In the genomic region with DNA sequence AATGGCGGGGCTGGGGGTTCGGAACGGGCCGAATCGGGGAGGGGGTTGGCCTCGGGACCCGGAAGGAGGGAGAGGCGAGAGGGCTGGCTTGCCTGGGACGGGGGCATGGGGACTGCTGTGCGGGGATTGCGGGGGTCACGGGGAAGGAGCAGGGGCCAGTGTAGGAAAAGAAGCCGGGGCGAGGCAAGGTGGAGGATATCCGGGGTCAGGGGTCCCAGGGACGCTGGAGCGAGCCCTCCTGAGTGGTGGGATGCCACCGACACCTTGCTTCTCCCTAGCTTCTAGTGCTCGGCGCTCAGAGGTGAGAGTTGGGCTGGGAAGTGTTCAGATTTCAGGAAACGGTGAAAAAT, we compare ENCODE assay signal across 8 cellular contexts. TPM values are rescaled to one million over a fixed set of nuclear protein-coding genes. Genes with fewer than 3 reads are reported as not detected.
DNase-seq lines count a peak whose midpoint lies in the region; ATAC-seq and TF ChIP-seq lines count a peak whose summit lies in the region.

No MANE protein-coding gene starts in this region.

- no peak overlapping the region for H3K27ac ChIP-seq in suprapubic skin

- peak overlapping the region; percentile 81 for H3K4me3 Mint-ChIP-seq in T-helper 2 cell treated with Interferon-gamma antibody and Interleukin-4, amounts not matched to agents 5 μg/mL and 100 μg/mL, for 36 hours
- peak overlapping the region; percentile 78 for H3K4me3 Mint-ChIP-seq in activated T-helper 2 cell treated with anti-CD3 and anti-CD28 coated beads, Interferon-gamma antibody, Interleukin-2, Interleukin-4, amounts not matched to agents 10 μg/mL and 5 μg/mL and 100 μg/mL, durations not matched to agents 14 hours and 24 hours and 36 hours (ENCODE audit: low read depth)

- H3K4me3 ChIP-seq in suprapubic skin: peak overlapping the region; percentile 80

- no peak for TF ChIP-seq EP300 in suprapubic skin (IDR thresholded peaks at IDR 0.05)

- H3K4me1 ChIP-seq in suprapubic skin: peaks cover 23% of the 10 kb centered on the region

- no peaks in the 10 kb centered on the region for H3K9me3 Mint-ChIP-seq in T-helper 2 cell treated with Interferon-gamma antibody and Interleukin-4, amounts not matched to agents 5 μg/mL and 100 μg/mL, for 36 hours
- H3K9me3 Mint-ChIP-seq in activated T-helper 2 cell treated with anti-CD3 and anti-CD28 coated beads, Interferon-gamma antibody, Interleukin-2, Interleukin-4, amounts not matched to agents 10 μg/mL and 5 μg/mL and 100 μg/mL, durations not matched to agents 14 hours and 24 hours and 36 hours: no peaks in the 10 kb centered on the region

- ATAC-seq in left colon (peak; percentile 1), HG03439 (IDR thresholded peaks at IDR 0.05; ENCODE audit: unreplicated experiment) (no peak)

- no peak for DNase-seq in T-helper 2 cell treated with Interferon-gamma antibody and Interleukin-4, amounts not matched to agents 5 μg/mL and 100 μg/mL, for 36 hours (ENCODE audit: low spot score)
- DNase-seq in T-helper 2 cell: no peak
- DNase-seq in activated T-helper 2 cell treated with anti-CD3 and anti-CD28 coated beads, Interferon-gamma antibody, Interleukin-2, Interleukin-4, amounts not matched to agents 10 μg/mL and 5 μg/mL and 100 μg/mL, durations not matched to agents 14 hours and 24 hours and 36 hours (ENCODE audit: low spot score): no peak
- DNase-seq in left colon: no peak
- DNase-seq in suprapubic skin (ENCODE audit: low spot score in 2 of 2): no peak
- no peak for DNase-seq in cortex of kidney (lab: John Stamatoyannopoulos, UW)
- no peak for DNase-seq in HK-2 (ENCODE audit: unreplicated experiment)

- peaks cover 19% of the 10 kb centered on the region for H3K27me3 Mint-ChIP-seq in T-helper 2 cell treated with Interferon-gamma antibody and Interleukin-4, amounts not matched to agents 5 μg/mL and 100 μg/mL, for 36 hours (ENCODE audit: low read depth)
- H3K27me3 Mint-ChIP-seq in activated T-helper 2 cell treated with anti-CD3 and anti-CD28 coated beads, Interferon-gamma antibody, Interleukin-2, Interleukin-4, amounts not matched to agents 10 μg/mL and 5 μg/mL and 100 μg/mL, durations not matched to agents 14 hours and 24 hours and 36 hours (ENCODE audit: low read depth): peaks cover 11% of the 10 kb centered on the region

- peaks cover 28% of the 10 kb centered on the region for H3K4me1 Mint-ChIP-seq in T-helper 2 cell treated with Interferon-gamma antibody and Interleukin-4, amounts not matched to agents 5 μg/mL and 100 μg/mL, for 36 hours (ENCODE audit: low read depth)
- H3K4me1 Mint-ChIP-seq in activated T-helper 2 cell treated with anti-CD3 and anti-CD28 coated beads, Interferon-gamma antibody, Interleukin-2, Interleukin-4, amounts not matched to agents 10 μg/mL and 5 μg/mL and 100 μg/mL, durations not matched to agents 14 hours and 24 hours and 36 hours (ENCODE audit: low read depth): peaks cover 17% of the 10 kb centered on the region

- no peaks in the 10 kb centered on the region for H3K9me3 ChIP-seq in suprapubic skin

- no peak for TF ChIP-seq CTCF in suprapubic skin (IDR thresholded peaks at IDR 0.05)

- no peaks in the 10 kb centered on the region for H3K36me3 ChIP-seq in suprapubic skin

- H3K27me3 ChIP-seq in suprapubic skin: no peaks in the 10 kb centered on the region

- no peak for TF ChIP-seq POLR2A in suprapubic skin (IDR thresholded peaks at IDR 0.05)

- no peaks in the 10 kb centered on the region for H3K36me3 Mint-ChIP-seq in T-helper 2 cell treated with Interferon-gamma antibody and Interleukin-4, amounts not matched to agents 5 μg/mL and 100 μg/mL, for 36 hours (ENCODE audit: low read depth)
- no peaks in the 10 kb centered on the region for H3K36me3 Mint-ChIP-seq in activated T-helper 2 cell treated with anti-CD3 and anti-CD28 coated beads, Interferon-gamma antibody, Interleukin-2, Interleukin-4, amounts not matched to agents 10 μg/mL and 5 μg/mL and 100 μg/mL, durations not matched to agents 14 hours and 24 hours and 36 hours (ENCODE audit: low read depth)

- WGBS in suprapubic skin: 6% methylated on average over 21 of the region's 21 CpGs

- intact Hi-C loops in activated T-helper 2 cell treated with anti-CD3 and anti-CD28 coated beads, Interferon-gamma antibody, Interleukin-2, Interleukin-4, amounts not matched to agents 10 μg/mL and 5 μg/mL and 100 μg/mL, durations not matched to agents 14 hours and 24 hours and 36 hours (cut with micrococcal nuclease): no loop called here
- intact Hi-C loops in left colon (cut with DNase I, micrococcal nuclease): loop anchor here in 1 of 2 donors (2.0 kb wide), 1 partner anchor 123 kb away; no protein-coding TSS in a partner anchor

- peak overlapping the region; percentile 76 for H3K27ac Mint-ChIP-seq in T-helper 2 cell treated with Interferon-gamma antibody and Interleukin-4, amounts not matched to agents 5 μg/mL and 100 μg/mL, for 36 hours
- peak overlapping the region; percentile 19 for H3K27ac Mint-ChIP-seq in activated T-helper 2 cell treated with anti-CD3 and anti-CD28 coated beads, Interferon-gamma antibody, Interleukin-2, Interleukin-4, amounts not matched to agents 10 μg/mL and 5 μg/mL and 100 μg/mL, durations not matched to agents 14 hours and 24 hours and 36 hours

RNA-seq across cellular contexts. Expression of gene GDPD5, which starts 0.4 kb away (rescaled TPM):
- 11.0 and 14.9 TPM in 2 replicates for total RNA-seq in activated T-helper 2 cell treated with anti-CD3 and anti-CD28 coated beads, Interferon-gamma antibody, Interleukin-2, Interleukin-4, amounts not matched to agents 10 μg/mL and 5 μg/mL and 100 μg/mL, durations not matched to agents 14 hours and 24 hours and 36 hours
- total RNA-seq in left colon (1 to 10 TPM; 3.3 to 4.0 TPM), suprapubic skin (10 to 100 TPM in 1 of 4 donors, 1 to 10 TPM in 3; 2.3 to 13.4 (median 5.4) TPM)

RNA-seq across cellular contexts. Expression of gene SERPINH1, which starts 35.9 kb away (rescaled TPM):
- 23.8 and 23.9 TPM in 2 replicates for total RNA-seq in activated T-helper 2 cell treated with anti-CD3 and anti-CD28 coated beads, Interferon-gamma antibody, Interleukin-2, Interleukin-4, amounts not matched to agents 10 μg/mL and 5 μg/mL and 100 μg/mL, durations not matched to agents 14 hours and 24 hours and 36 hours
- total RNA-seq in left colon (10 to 100 TPM; 24.0 to 41.5 TPM), suprapubic skin (100 to 1,000 TPM in 2 of 4 donors, 10 to 100 TPM in 2; 56.9 to 111 (median 95.5) TPM)
